In genomic region chr19:48926909-48927308, GRCh38 we compare ENCODE assay signal across 8 cellular contexts. TPM values are rescaled to one million over a fixed set of nuclear protein-coding genes. Genes with fewer than 3 reads are reported as not detected.
DNase-seq lines count a peak whose midpoint lies in the region; ATAC-seq and TF ChIP-seq lines count a peak whose summit lies in the region.

No MANE protein-coding gene starts in this region.

- H3K4me3 ChIP-seq in A673 (ENCODE audit: low read depth, low read length, poor library complexity, severe bottlenecking) (no peak overlapping the region), SJCRH30 (no peak overlapping the region)

- H3K27me3 Mint-ChIP-seq in HFFc6 (ENCODE audit: insufficient read depth): peaks cover 9% of the 10 kb centered on the region
- H3K27me3 Mint-ChIP-seq in activated naive CD4-positive, alpha-beta T cell treated with anti-CD3 and anti-CD28 coated beads for 36 hours (ENCODE audit: low read depth): no peaks in the 10 kb centered on the region
- H3K27me3 Mint-ChIP-seq in stimulated activated naive CD8-positive, alpha-beta T cell treated with anti-CD3 and anti-CD28 coated beads, Interleukin-15, amount 100 ng/mL, for 72 hours: no peaks in the 10 kb centered on the region

- H3K27ac Mint-ChIP-seq in HFFc6: peak overlapping the region; percentile 82
- H3K27ac Mint-ChIP-seq in activated naive CD4-positive, alpha-beta T cell treated with anti-CD3 and anti-CD28 coated beads for 36 hours: no peak overlapping the region
- peak overlapping the region in 1 of 2 donors; percentile 74 for H3K27ac Mint-ChIP-seq in stimulated activated naive CD8-positive, alpha-beta T cell treated with anti-CD3 and anti-CD28 coated beads, Interleukin-15, amount 100 ng/mL, for 72 hours

- TF ChIP-seq CTCF in A673 (conservative IDR thresholded peaks at IDR 0.05; ENCODE audit: low read depth, low read length) (no peak), HFFc6 (IDR thresholded peaks at IDR 0.05) (no peak)

- peak overlapping the region; percentile 11 for H3K4me3 Mint-ChIP-seq in HFFc6
- H3K4me3 Mint-ChIP-seq in activated naive CD4-positive, alpha-beta T cell treated with anti-CD3 and anti-CD28 coated beads for 36 hours: no peak overlapping the region
- peak overlapping the region in 1 of 2 donors; percentile 8 for H3K4me3 Mint-ChIP-seq in stimulated activated naive CD8-positive, alpha-beta T cell treated with anti-CD3 and anti-CD28 coated beads, Interleukin-15, amount 100 ng/mL, for 72 hours

- H3K36me3 ChIP-seq in A673 (ENCODE audit: insufficient read depth, low read length, poor library complexity, severe bottlenecking): no peaks in the 10 kb centered on the region
- no peaks in the 10 kb centered on the region; the same call in 1 of the 2 replicates for H3K36me3 ChIP-seq in SJCRH30

- H3K4me1 Mint-ChIP-seq in HFFc6 (ENCODE audit: low read depth): peaks cover 22% of the 10 kb centered on the region
- peaks cover 6% of the 10 kb centered on the region for H3K4me1 Mint-ChIP-seq in activated naive CD4-positive, alpha-beta T cell treated with anti-CD3 and anti-CD28 coated beads for 36 hours (ENCODE audit: low read depth)
- H3K4me1 Mint-ChIP-seq in stimulated activated naive CD8-positive, alpha-beta T cell treated with anti-CD3 and anti-CD28 coated beads, Interleukin-15, amount 100 ng/mL, for 72 hours: peaks cover 8% of the 10 kb centered on the region

- H3K27me3 ChIP-seq in A673 (replicated peaks; ENCODE audit: insufficient read depth, low read depth, low read length, poor library complexity) (no peaks in the 10 kb centered on the region), SJCRH30 (no peaks in the 10 kb centered on the region)

- peaks cover 5% of the 10 kb centered on the region; the same call in 1 of the 2 replicates for H3K36me3 Mint-ChIP-seq in HFFc6 (ENCODE audit: low read depth)
- H3K36me3 Mint-ChIP-seq in activated naive CD4-positive, alpha-beta T cell treated with anti-CD3 and anti-CD28 coated beads for 36 hours (ENCODE audit: low read depth): peaks cover 2% of the 10 kb centered on the region

- H3K27ac ChIP-seq in A673 (ENCODE audit: low read depth, low read length, poor library complexity, severe bottlenecking) (no peak overlapping the region), SJCRH30 (no peak overlapping the region)

- no peaks in the 10 kb centered on the region for H3K9me3 Mint-ChIP-seq in HFFc6
- no peaks in the 10 kb centered on the region for H3K9me3 Mint-ChIP-seq in activated naive CD4-positive, alpha-beta T cell treated with anti-CD3 and anti-CD28 coated beads for 36 hours
- no peaks in the 10 kb centered on the region for H3K9me3 Mint-ChIP-seq in stimulated activated naive CD8-positive, alpha-beta T cell treated with anti-CD3 and anti-CD28 coated beads, Interleukin-15, amount 100 ng/mL, for 72 hours

- H3K9me3 ChIP-seq in A673 (ENCODE audit: low read depth, low read length, poor library complexity, severe bottlenecking) (no peaks in the 10 kb centered on the region), SJCRH30 (replicated peaks) (no peaks in the 10 kb centered on the region)

- H3K4me1 ChIP-seq in A673 (ENCODE audit: insufficient read depth, low read length, poor library complexity, severe bottlenecking): no peaks in the 10 kb centered on the region
- H3K4me1 ChIP-seq in SJCRH30: peaks cover 7% of the 10 kb centered on the region; the same call in 1 of the 2 replicates

- peak; percentile 71 for ATAC-seq in stimulated activated naive CD8-positive, alpha-beta T cell treated with anti-CD3 and anti-CD28 coated beads, Interleukin-15, amount 100 ng/mL, for 72 hours
- ATAC-seq in HG03354 (IDR thresholded peaks at IDR 0.05; ENCODE audit: poor library complexity, severe bottlenecking, unreplicated experiment) (no peak), HG02885 (IDR thresholded peaks at IDR 0.05; ENCODE audit: poor library complexity, unreplicated experiment) (no peak)

- POLR2A ChIA-PET in A673 (lab: Charles Lee; ENCODE audit: low non-redundant PET): no interaction called here

- DNase-seq in A673 (ENCODE audit: low spot score): peak; percentile 60
- peak; percentile 96 for DNase-seq in HFFc6
- DNase-seq in activated naive CD4-positive, alpha-beta T cell treated with anti-CD3 and anti-CD28 coated beads for 36 hours: peak; percentile 70
- peak; percentile 38 to 90 (median 71) for DNase-seq in head of caudate nucleus
- no peak for DNase-seq in stimulated activated naive CD8-positive, alpha-beta T cell treated with anti-CD3 and anti-CD28 coated beads, Interleukin-15, amount 100 ng/mL, for 72 hours
- no peak for DNase-seq in SJCRH30

- CTCF ChIA-PET in A673 (lab: Charles Lee): interaction anchor here (0.7 kb wide), 1 partner anchor 44 kb away, joined by 5 read pairs; no protein-coding TSS in a partner anchor
- CTCF ChIA-PET in activated naive CD4-positive, alpha-beta T cell treated with anti-CD3 and anti-CD28 coated beads for 36 hours (lab: Charles Lee): interaction anchor here (0.7 kb wide), 1 partner anchor 25 kb away, joined by 3 read pairs; no protein-coding TSS in a partner anchor

- intact Hi-C loops in A673 (cut with micrococcal nuclease; ENCODE audit: unreplicated experiment) (no loop called here), head of caudate nucleus (cut with DNase I) (no loop called here)
- intact Hi-C loops in activated naive CD4-positive, alpha-beta T cell treated with anti-CD3 and anti-CD28 coated beads for 36 hours (cut with micrococcal nuclease): no loop called here

- no TSS peak for BruUV-seq in A673 (replicated peaks; lab: Mats Ljungman, UMichigan)

RNA-seq across cellular contexts. Expression of gene DHDH, which starts 6.6 kb away (rescaled TPM):
- not detected in 2 replicates for total RNA-seq in A673 (2021)
- not detected for total RNA-seq in HFFc6 (2021; fragmentation: NEBNext Ultra II Directional; extraction: Animal tissue kit (Norgen Biotek cat#: 25700))
- total RNA-seq in activated naive CD4-positive, alpha-beta T cell treated with anti-CD3 and anti-CD28 coated beads for 36 hours: 1 to 10 TPM; 4.2 to 4.5 TPM
- not detected in 2 replicates for total RNA-seq in SJCRH30 (2014; rRNA removed; shearing (Covaris generic))

RNA-seq across cellular contexts. Expression of gene NUCB1, which starts 26.8 kb away (rescaled TPM):
- total RNA-seq in A673 (2021): 86.7 and 109 TPM in 2 replicates
- 100 to 1,000 TPM; 129 to 160 (median 152) TPM for total RNA-seq in HFFc6 (2021; fragmentation: NEBNext Ultra II Directional; extraction: Animal tissue kit (Norgen Biotek cat#: 25700))
- total RNA-seq in activated naive CD4-positive, alpha-beta T cell treated with anti-CD3 and anti-CD28 coated beads for 36 hours: 100 to 1,000 TPM; 172 to 182 TPM
- total RNA-seq in SJCRH30 (2014; rRNA removed; shearing (Covaris generic)): 91.2 and 97.1 TPM in 2 replicates

RNA-seq across cellular contexts. Expression of gene BAX, which starts 27.8 kb away (rescaled TPM):
- 103 and 112 TPM in 2 replicates for total RNA-seq in A673 (2021)
- 100 to 1,000 TPM; 223 to 260 (median 244) TPM for total RNA-seq in HFFc6 (2021; fragmentation: NEBNext Ultra II Directional; extraction: Animal tissue kit (Norgen Biotek cat#: 25700))
- 100 to 1,000 TPM; 267 to 302 TPM for total RNA-seq in activated naive CD4-positive, alpha-beta T cell treated with anti-CD3 and anti-CD28 coated beads for 36 hours
- 49.1 and 56.9 TPM in 2 replicates for total RNA-seq in SJCRH30 (2014; rRNA removed; shearing (Covaris generic))

RNA-seq across cellular contexts. Expression of gene TULP2, which starts 28.4 kb away (rescaled TPM):
- total RNA-seq in A673 (2021): not detected in 2 replicates
- under 1 TPM in 1 of 6 experiments, not detected in 5; 0.38 TPM for total RNA-seq in HFFc6 (2021; fragmentation: NEBNext Ultra II Directional; extraction: Animal tissue kit (Norgen Biotek cat#: 25700))
- total RNA-seq in activated naive CD4-positive, alpha-beta T cell treated with anti-CD3 and anti-CD28 coated beads for 36 hours: under 1 TPM; 0.54 to 0.81 TPM
- total RNA-seq in SJCRH30 (2014; rRNA removed; shearing (Covaris generic)): not detected in 2 replicates

RNA-seq across cellular contexts. Expression of gene FTL, which starts 38.2 kb away (rescaled TPM):
- 1,330 and 1,983 TPM in 2 replicates for total RNA-seq in A673 (2021)
- total RNA-seq in HFFc6 (2021; fragmentation: NEBNext Ultra II Directional; extraction: Animal tissue kit (Norgen Biotek cat#: 25700)): 1,000 to 10,000 TPM; 2,438 to 4,450 (median 3,824) TPM
- 1,000 to 10,000 TPM; 1,093 to 1,120 TPM for total RNA-seq in activated naive CD4-positive, alpha-beta T cell treated with anti-CD3 and anti-CD28 coated beads for 36 hours
- 1,133 and 1,259 TPM in 2 replicates for total RNA-seq in SJCRH30 (2014; rRNA removed; shearing (Covaris generic))

Comparison
In these comparisons a context has a peak if more than half of its experiments do, and no peak if none do; other contexts are left out.
1. DNase-seq: peak in A673 (single experiment), HFFc6 (single experiment), activated naive CD4-positive, alpha-beta T cell treated with anti-CD3 and anti-CD28 coated beads for 36 hours (single experiment) and head of caudate nucleus (42 of 42); none in stimulated activated naive CD8-positive, alpha-beta T cell treated with anti-CD3 and anti-CD28 coated beads, Interleukin-15, amount 100 ng/mL, for 72 hours (0 of 2) and SJCRH30 (0 of 2).